In genomic region chrY:7039037-7039436, GRCh38 we compare ENCODE assay signal across 31 cellular contexts.
"Had no signal": no experiment of that assay in that cellular context is flagged by ENCODE, and none has a peak within 500 bp of the region (broad histone marks: within the 10 kb centered on the region; RNA-seq: fewer than 3 reads in every experiment).

No MANE protein-coding gene starts in this region.

- H3K27me3 Mint-ChIP-seq: activated CD4-positive, alpha-beta memory T cell treated with anti-CD3 and anti-CD28 coated beads for 36 hours; activated CD4-positive, alpha-beta T cell treated with anti-CD3 and anti-CD28 coated beads for 36 hours; activated CD4-positive, alpha-beta T cell treated with anti-CD3 and anti-CD28 coated beads, Interleukin-2, amount 10 ng/mL, durations not matched to agents 24 days and 14 days; activated naive CD4-positive, alpha-beta T cell treated with anti-CD3 and anti-CD28 coated beads, Interleukin-2, amount 50 U/mL, for 24 hours; activated naive CD8-positive, alpha-beta T cell treated with anti-CD3 and anti-CD28 coated beads for 36 hours; activated naive CD8-positive, alpha-beta T cell treated with anti-CD3 and anti-CD28 coated beads, Interleukin-2, amount 50 U/mL, for 24 hours; activated T-cell treated with anti-CD3 and anti-CD28 coated beads, Interleukin-2, amount 50 U/mL, for 24 hours; T-helper 17 cell had no signal

- H3K27ac Mint-ChIP-seq: activated CD4-positive, alpha-beta memory T cell treated with anti-CD3 and anti-CD28 coated beads for 36 hours; activated CD4-positive, alpha-beta T cell treated with anti-CD3 and anti-CD28 coated beads for 36 hours; activated CD4-positive, alpha-beta T cell treated with anti-CD3 and anti-CD28 coated beads, Interleukin-2, amount 10 ng/mL, durations not matched to agents 24 days and 14 days; activated CD8-positive, alpha-beta T cell treated with anti-CD3 and anti-CD28 coated beads, Interleukin-2, amount 10 ng/mL, durations not matched to agents 7 days and 5 days; activated naive CD4-positive, alpha-beta T cell treated with anti-CD3 and anti-CD28 coated beads, Interleukin-2, amount 50 U/mL, for 24 hours; activated naive CD8-positive, alpha-beta T cell treated with anti-CD3 and anti-CD28 coated beads for 36 hours; activated naive CD8-positive, alpha-beta T cell treated with anti-CD3 and anti-CD28 coated beads, Interleukin-2, amount 50 U/mL, for 24 hours; activated T-cell treated with anti-CD3 and anti-CD28 coated beads, Interleukin-2, amount 50 U/mL, for 24 hours; activated T-cell treated with anti-CD3 and anti-CD28 coated beads, Interleukin-2, amount 50 U/mL, for 72 hours; activated T-helper 2 cell treated with anti-CD3 and anti-CD28 coated beads, Interferon-gamma antibody, Interleukin-2, Interleukin-4, amounts not matched to agents 10 μg/mL and 5 μg/mL and 100 μg/mL, durations not matched to agents 14 hours and 24 hours and 36 hours; T-helper 17 cell; T-helper 2 cell treated with Interferon-gamma antibody and Interleukin-4, amounts not matched to agents 5 μg/mL and 100 μg/mL, for 36 hours had no signal

- H3K4me3 Mint-ChIP-seq: activated CD4-positive, alpha-beta memory T cell treated with anti-CD3 and anti-CD28 coated beads for 36 hours; activated CD4-positive, alpha-beta T cell treated with anti-CD3 and anti-CD28 coated beads for 36 hours; activated CD4-positive, alpha-beta T cell treated with anti-CD3 and anti-CD28 coated beads, Interleukin-2, amount 10 ng/mL, durations not matched to agents 24 days and 14 days; activated CD8-positive, alpha-beta T cell treated with anti-CD3 and anti-CD28 coated beads, Interleukin-2, amount 10 ng/mL, durations not matched to agents 7 days and 5 days; activated naive CD4-positive, alpha-beta T cell treated with anti-CD3 and anti-CD28 coated beads for 36 hours; activated naive CD4-positive, alpha-beta T cell treated with anti-CD3 and anti-CD28 coated beads, Interleukin-2, amount 50 U/mL, for 24 hours; activated naive CD8-positive, alpha-beta T cell treated with anti-CD3 and anti-CD28 coated beads for 36 hours; activated naive CD8-positive, alpha-beta T cell treated with anti-CD3 and anti-CD28 coated beads, Interleukin-2, amount 50 U/mL, for 24 hours; activated T-cell treated with anti-CD3 and anti-CD28 coated beads, Interleukin-2, amount 50 U/mL, for 24 hours; activated T-cell treated with anti-CD3 and anti-CD28 coated beads, Interleukin-2, amount 50 U/mL, for 72 hours; T-helper 17 cell; T-helper 2 cell treated with Interferon-gamma antibody and Interleukin-4, amounts not matched to agents 5 μg/mL and 100 μg/mL, for 36 hours had no signal

- H3K4me1 Mint-ChIP-seq: activated CD4-positive, alpha-beta T cell treated with anti-CD3 and anti-CD28 coated beads for 36 hours; activated CD4-positive, alpha-beta T cell treated with anti-CD3 and anti-CD28 coated beads, Interleukin-2, amount 10 ng/mL, durations not matched to agents 24 days and 14 days; activated naive CD4-positive, alpha-beta T cell treated with anti-CD3 and anti-CD28 coated beads, Interleukin-2, amount 50 U/mL, for 24 hours; activated naive CD8-positive, alpha-beta T cell treated with anti-CD3 and anti-CD28 coated beads for 36 hours; T-helper 17 cell had no signal

- H3K36me3 Mint-ChIP-seq: activated CD4-positive, alpha-beta memory T cell treated with anti-CD3 and anti-CD28 coated beads for 36 hours; activated naive CD4-positive, alpha-beta T cell treated with anti-CD3 and anti-CD28 coated beads, Interleukin-2, amount 50 U/mL, for 24 hours; activated naive CD8-positive, alpha-beta T cell treated with anti-CD3 and anti-CD28 coated beads for 36 hours had no signal

- DNase-seq: activated CD4-positive, alpha-beta memory T cell treated with anti-CD3 and anti-CD28 coated beads for 36 hours; activated CD4-positive, alpha-beta T cell treated with anti-CD3 and anti-CD28 coated beads for 36 hours; activated CD4-positive, alpha-beta T cell treated with anti-CD3 and anti-CD28 coated beads, Interleukin-2, amount 10 ng/mL, durations not matched to agents 24 days and 14 days; activated CD4-positive, CD25-positive, alpha-beta regulatory T cell; activated CD4-positive, CD25-positive, alpha-beta regulatory T cell treated with anti-CD3 and anti-CD28 coated beads, Interleukin-2, amount 50 U/mL, for 72 hours; activated CD8-positive, alpha-beta memory T cell treated with anti-CD3 and anti-CD28 coated beads, Interleukin-2, amount 50 U/mL, for 48 hours; activated CD8-positive, alpha-beta T cell treated with anti-CD3 and anti-CD28 coated beads, Interleukin-2, amount 10 ng/mL, durations not matched to agents 7 days and 5 days; activated effector memory CD4-positive, alpha-beta T cell treated with anti-CD3 and anti-CD28 coated beads, Interleukin-2, amount 50 U/mL, for 16 hours; activated naive CD4-positive, alpha-beta T cell treated with anti-CD3 and anti-CD28 coated beads for 36 hours; activated naive CD8-positive, alpha-beta T cell treated with anti-CD3 and anti-CD28 coated beads for 36 hours; activated naive CD8-positive, alpha-beta T cell treated with anti-CD3 and anti-CD28 coated beads, Interleukin-2, amount 50 U/mL, for 24 hours; activated T-cell treated with anti-CD3 and anti-CD28 coated beads for 4 hours; activated T-cell treated with anti-CD3 and anti-CD28 coated beads, Interleukin-2, amount 50 U/mL, for 24 hours; activated T-cell treated with anti-CD3 and anti-CD28 coated beads, Interleukin-2, amount 50 U/mL, for 72 hours; adrenal gland; amygdala; aorta; body of pancreas; central memory CD4-positive, alpha-beta T cell; cortex of kidney; dermis blood vessel endothelial cell; effector CD4-positive, alpha-beta T cell; foreskin fibroblast; head of caudate nucleus; T-helper 1 cell; T-helper 17 cell; T1000 had no signal

- ATAC-seq: activated CD4-positive, alpha-beta T cell treated with anti-CD3 and anti-CD28 coated beads for 36 hours; activated CD8-positive, alpha-beta T cell treated with anti-CD3 and anti-CD28 coated beads, Interleukin-2, amount 10 ng/mL, durations not matched to agents 7 days and 5 days; activated naive CD8-positive, alpha-beta T cell treated with anti-CD3 and anti-CD28 coated beads, Interleukin-2, amount 50 U/mL, for 24 hours; body of pancreas; esophagus mucosa; T-helper 17 cell had no signal

- H3K9me3 Mint-ChIP-seq: activated CD4-positive, alpha-beta memory T cell treated with anti-CD3 and anti-CD28 coated beads for 36 hours; activated CD4-positive, alpha-beta T cell treated with anti-CD3 and anti-CD28 coated beads, Interleukin-2, amount 10 ng/mL, durations not matched to agents 24 days and 14 days; activated naive CD4-positive, alpha-beta T cell treated with anti-CD3 and anti-CD28 coated beads for 36 hours; activated naive CD4-positive, alpha-beta T cell treated with anti-CD3 and anti-CD28 coated beads, Interleukin-2, amount 50 U/mL, for 24 hours; activated naive CD8-positive, alpha-beta T cell treated with anti-CD3 and anti-CD28 coated beads, Interleukin-2, amount 50 U/mL, for 24 hours; activated T-cell treated with anti-CD3 and anti-CD28 coated beads, Interleukin-2, amount 50 U/mL, for 24 hours; activated T-cell treated with anti-CD3 and anti-CD28 coated beads, Interleukin-2, amount 50 U/mL, for 72 hours; activated T-helper 2 cell treated with anti-CD3 and anti-CD28 coated beads, Interferon-gamma antibody, Interleukin-2, Interleukin-4, amounts not matched to agents 10 μg/mL and 5 μg/mL and 100 μg/mL, durations not matched to agents 14 hours and 24 hours and 36 hours; T-helper 2 cell treated with Interferon-gamma antibody and Interleukin-4, amounts not matched to agents 5 μg/mL and 100 μg/mL, for 36 hours had no signal
